Comparison of ENCODE assay signal across 10 cellular contexts in genomic region chr6:113654396-113654795, GRCh38.
DNase-seq lines count a peak whose midpoint lies in the region; ATAC-seq and TF ChIP-seq lines count a peak whose summit lies in the region.
"Had no signal": no experiment of that assay in that cellular context is flagged by ENCODE, and none has a peak within 500 bp of the region (broad histone marks: within the 10 kb centered on the region; RNA-seq: fewer than 3 reads in every experiment).

No MANE protein-coding gene starts in this region.

- H3K4me1 ChIP-seq in tibial nerve = peaks cover 0 to 9% (median 0%) of the 10 kb centered on the region in 4 donors

- no peaks in the 10 kb centered on the region for H3K9me3 ChIP-seq in tibial nerve

- H3K36me3 Mint-ChIP-seq in chondrocyte (ENCODE audit: low read depth) = no peaks in the 10 kb centered on the region

- DNase-seq in LHCN-M2 (ENCODE audit: low read depth) = peak; percentile 93
- peak; percentile 93 for DNase-seq in chondrocyte (ENCODE audit: low spot score)
- peak; percentile 86 for DNase-seq in left lobe of liver (ENCODE audit: low spot score)
- peak; percentile 71 to 72 for DNase-seq in tibial nerve (ENCODE audit: low spot score in 2 of 2)
- DNase-seq in NCI-H345 treated with DMSO at 0.1 percent for 48 hours (lab: John Stamatoyannopoulos, UW; ENCODE audit: unreplicated experiment) = no peak
- DNase-seq in NCI-H1417 (lab: John Stamatoyannopoulos, UW) = no peak
- no peak for DNase-seq in NCI-H524 (lab: John Stamatoyannopoulos, UW)
- DNase-seq: KBM-7 had no signal

- no peaks in the 10 kb centered on the region for H3K9me3 Mint-ChIP-seq in chondrocyte (ENCODE audit: low read depth)
- H3K9me3 Mint-ChIP-seq: nephron had no signal

- H3K4me1 Mint-ChIP-seq in chondrocyte (ENCODE audit: low read depth) = peaks cover 44% of the 10 kb centered on the region

- no peak overlapping the region for H3K4me3 ChIP-seq in tibial nerve

- TF ChIP-seq POLR2A in tibial nerve (IDR thresholded peaks at IDR 0.05) = no peak

- peak overlapping the region in 1 of 4 donors; percentile 23 for H3K27ac ChIP-seq in tibial nerve

- peak overlapping the region; percentile 94 for H3K27ac Mint-ChIP-seq in chondrocyte (ENCODE audit: unreplicated experiment)
- H3K27ac Mint-ChIP-seq: nephron had no signal

- TF ChIP-seq CTCF in chondrocyte (IDR thresholded peaks at IDR 0.05) (no peak), tibial nerve (IDR thresholded peaks at IDR 0.05) (no peak)

- H3K36me3 ChIP-seq in tibial nerve = no peaks in the 10 kb centered on the region

- H3K27me3 Mint-ChIP-seq in chondrocyte (ENCODE audit: low read depth) = no peaks in the 10 kb centered on the region

- no peak overlapping the region for H3K4me3 Mint-ChIP-seq in chondrocyte (ENCODE audit: unreplicated experiment)
- H3K4me3 Mint-ChIP-seq: nephron had no signal

- ATAC-seq in left lobe of liver (peak; percentile 97), HG03571 (IDR thresholded peaks at IDR 0.05; ENCODE audit: unreplicated experiment) (no peak)

- TF ChIP-seq EP300 in tibial nerve (IDR thresholded peaks at IDR 0.05) = peak in 1 of 2 donors; percentile 85

- H3K27me3 ChIP-seq in tibial nerve = no peaks in the 10 kb centered on the region

Comparison
In these comparisons a context has a peak if more than half of its experiments do, and no peak if none do; other contexts are left out.
1. DNase-seq: peak in LHCN-M2 (single experiment), chondrocyte (single experiment), left lobe of liver (single experiment) and tibial nerve (2 of 2); none in NCI-H345 treated with DMSO at 0.1 percent for 48 hours (single experiment), NCI-H1417 (0 of 3) and NCI-H524 (0 of 2).